ENCODE assay signal across 22 cellular contexts in genomic region chr4:82839624-82840023, GRCh38. TPM values are rescaled to one million over a fixed set of nuclear protein-coding genes. Genes with fewer than 3 reads are reported as not detected.
DNase-seq lines count a peak whose midpoint lies in the region; ATAC-seq, FAIRE-seq and TF ChIP-seq lines count a peak whose summit lies in the region.
"Had no signal": no experiment of that assay in that cellular context is flagged by ENCODE, and none has a peak within 500 bp of the region (broad histone marks: within the 10 kb centered on the region; RNA-seq: fewer than 3 reads in every experiment).

No MANE protein-coding gene starts in this region.

- H3K79me2 ChIP-seq in GM23248 (ENCODE audit: insufficient read depth): peaks cover 88% of the 10 kb centered on the region
- H3K79me2 ChIP-seq in endothelial cell of umbilical vein (ENCODE audit: control insufficient read depth, insufficient read depth, low read length): peaks cover 15% of the 10 kb centered on the region

- no peaks in the 10 kb centered on the region for H3K9me1 ChIP-seq in endothelial cell of umbilical vein (replicated peaks; ENCODE audit: control insufficient read depth, extremely low read depth, insufficient read depth, low read length)

- POLR2A ChIA-PET in endothelial cell of umbilical vein (lab: Charles Lee): interaction anchor here (0.9 kb wide), 1 partner anchor 14 kb away, joined by 3 read pairs; no protein-coding TSS in a partner anchor

- intact Hi-C loops in endothelial cell of umbilical vein (cut with micrococcal nuclease): loop anchor here (5.0 kb wide), 1 partner anchor 377 kb away; no protein-coding TSS in a partner anchor

- H3K4me2 ChIP-seq in GM23248 (ENCODE audit: unreplicated experiment) (no peak overlapping the region), endothelial cell of umbilical vein (ENCODE audit: insufficient read depth, low read length) (peak overlapping the region; percentile 60)

- no peak for FAIRE-seq in endothelial cell of umbilical vein (lab: Jason Lieb, UNC)
- FAIRE-seq: G401.6, GM19239, H1 had no signal

- ATAC-seq in HG02970 (IDR thresholded peaks at IDR 0.05; ENCODE audit: low FRiP score, unreplicated experiment): no peak

- H3K9me3 ChIP-seq in GM23248 (ENCODE audit: low read depth) (no peaks in the 10 kb centered on the region), endothelial cell of umbilical vein (replicated peaks; ENCODE audit: control insufficient read depth, insufficient read depth, low read length) (no peaks in the 10 kb centered on the region), muscle layer of duodenum (ENCODE audit: control insufficient read depth in 1 of 2, low read length in 2 of 2) (no peaks in the 10 kb centered on the region)
- H3K9me3 ChIP-seq: Peyer's patch had no signal

- no TSS peak for BruUV-seq in endothelial cell of umbilical vein (replicated peaks; lab: Mats Ljungman, UMichigan)

- H3K36me3 ChIP-seq in GM23248 (ENCODE audit: low read depth) (peaks cover 90% of the 10 kb centered on the region), endothelial cell of umbilical vein (ENCODE audit: control insufficient read depth in 2 of 2, extremely low read depth in 1 of 2, insufficient read depth in 2 of 2, low read length in 2 of 2) (peaks cover 20 to 37% of the 10 kb centered on the region in 2 experiments), muscle layer of duodenum (ENCODE audit: control insufficient read depth in 1 of 2, insufficient read depth in 2 of 2, low read length in 2 of 2) (peaks cover 36 to 38% of the 10 kb centered on the region in 2 donors)

- no peak for TF ChIP-seq POLR2A in endothelial cell of umbilical vein (IDR thresholded peaks at IDR 0.05; ENCODE audit: low read depth, low read length)

- peaks cover 67% of the 10 kb centered on the region for H3F3A ChIP-seq in GM23248 (ENCODE audit: insufficient read depth)

- H3K4me3 ChIP-seq in GM23248 (no peak overlapping the region), endothelial cell of umbilical vein (replicated peaks in 1 of 3; ENCODE audit: insufficient read depth in 1 of 3, low read depth in 1 of 3, low read length in 3 of 3) (no peak overlapping the region), muscle layer of duodenum (ENCODE audit: low read depth in 1 of 2, low read length in 2 of 2) (no peak overlapping the region)
- H3K4me3 ChIP-seq: Peyer's patch had no signal

- H2AFZ ChIP-seq in GM23248 (no peak overlapping the region), endothelial cell of umbilical vein (ENCODE audit: low read depth, low read length) (no peak overlapping the region)

- peaks cover 4% of the 10 kb centered on the region; the same call in 1 of the 2 replicates for H3K4me1 ChIP-seq in GM23248 (ENCODE audit: insufficient read depth)
- H3K4me1 ChIP-seq in endothelial cell of umbilical vein (ENCODE audit: control insufficient read depth, extremely low read depth, insufficient read depth, low read length): peaks cover 15% of the 10 kb centered on the region
- H3K4me1 ChIP-seq in muscle layer of duodenum (ENCODE audit: control insufficient read depth in 1 of 2, insufficient read depth in 2 of 2, low read length in 2 of 2): peaks cover 0 to 4% of the 10 kb centered on the region in 2 donors
- H3K4me1 ChIP-seq: Peyer's patch had no signal

- H3K27ac ChIP-seq in GM23248 (no peak overlapping the region), endothelial cell of umbilical vein (ENCODE audit: insufficient read depth, low read depth, low read length) (peak overlapping the region; percentile 57), muscle layer of duodenum (ENCODE audit: low read length) (peak overlapping the region; percentile 50)

- in situ Hi-C loops in GM23248 (cut with MboI): no loop called here

- no peaks in the 10 kb centered on the region for H4K20me1 ChIP-seq in GM23248 (ENCODE audit: insufficient read depth)
- H4K20me1 ChIP-seq in endothelial cell of umbilical vein (replicated peaks; ENCODE audit: control insufficient read depth, extremely low read depth, insufficient read depth, low read length): no peaks in the 10 kb centered on the region

- WGBS in GM23248 (ENCODE audit: low coverage in 1 of 2, low lambda C conversion rate in 2 of 2, missing lambda C conversion rate in 2 of 2), 2 experiments: 88% methylated on average over 1 of the region's 1 CpG

- H3K9me2 ChIP-seq in GM23248 (ENCODE audit: insufficient read depth): no peaks in the 10 kb centered on the region

- H3K9ac ChIP-seq in GM23248 (no peak overlapping the region), endothelial cell of umbilical vein (replicated peaks; ENCODE audit: extremely low read depth, insufficient read depth, low read length) (peak overlapping the region; percentile 29)

- dilution Hi-C loops in endothelial cell of umbilical vein (cut with MboI; ENCODE audit: extremely low pct_ligation_motif_present, low sequenced_read_pairs): no loop called here

- CTCF ChIA-PET in endothelial cell of umbilical vein (lab: Charles Lee): interaction anchor here (1.4 kb wide), 2 partner anchors 13 to 377 kb away, joined by 3 to 4 read pairs; no protein-coding TSS in a partner anchor

- TF ChIP-seq CTCF in endothelial cell of umbilical vein (IDR thresholded peaks at IDR 0.05; ENCODE audit: extremely low read depth in 1 of 2, insufficient read depth in 1 of 2, low read depth in 1 of 2, low read length in 2 of 2): no peak

- H3K27me3 ChIP-seq in GM23248 (replicated peaks; ENCODE audit: insufficient read depth) (no peaks in the 10 kb centered on the region), endothelial cell of umbilical vein (ENCODE audit: control insufficient read depth in 2 of 2, insufficient read depth in 2 of 2, low read length in 2 of 2) (no peaks in the 10 kb centered on the region), muscle layer of duodenum (ENCODE audit: low read depth, low read length) (no peaks in the 10 kb centered on the region)
- H3K27me3 ChIP-seq: Peyer's patch had no signal

- DNase-seq in GM23248 (peak; percentile 20), astrocyte of the hippocampus (ENCODE audit: low read depth, low spot score) (peak; percentile 20), endothelial cell of umbilical vein (ENCODE audit: low read depth, low spot score) (peak; percentile 79), NCI-H1694 (lab: John Stamatoyannopoulos, UW) (no peak), SIG-M5 treated with dmso at 0.1 percent for 504 hours (lab: John Stamatoyannopoulos, UW; ENCODE audit: unreplicated experiment) (no peak), NCI-H1092 (lab: John Stamatoyannopoulos, UW) (no peak)
- DNase-seq: 8988T, DND-41, HFFc6, Kasumi-1, MM.1S, NCI-H1092 treated with DMSO at 0.1 percent for 48 hours, NCI-H146, NCI-H2081, NCI-H2171 treated with DMSO at 0.1 percent for 48 hours, NCI-H446 treated with DMSO at 0.1 percent for 48 hours, Peyer's patch had no signal

TF ChIP-seq in endothelial cell of umbilical vein, 7 proteins besides CTCF, POLR2A, EP300 and RAD21:
- peak; percentile 58 for TF ChIP-seq FOS (IDR thresholded peaks at IDR 0.05; ENCODE audit: borderline replicate concordance, insufficient read depth, low read length)
- no peak for TF ChIP-seq MAX (IDR thresholded peaks at IDR 0.05; ENCODE audit: insufficient read depth, insufficient read length)
- peak; percentile 46 for TF ChIP-seq JUN (IDR thresholded peaks at IDR 0.05; ENCODE audit: borderline replicate concordance, insufficient read depth, insufficient read length, low read depth)
- no peak for TF ChIP-seq GATA2 (IDR thresholded peaks at IDR 0.05; ENCODE audit: insufficient read depth, insufficient read length, low read depth, low read length)
- TF ChIP-seq EZH2 (IDR thresholded peaks at IDR 0.05; ENCODE audit: borderline replicate concordance, low read depth, low read length, severe bottlenecking): no peak
- TF ChIP-seq MYC (IDR thresholded peaks at IDR 0.05; ENCODE audit: low read depth, low read length): no peak
- TF ChIP-seq POLR2AphosphoS5 (IDR thresholded peaks at IDR 0.05; ENCODE audit: insufficient read depth, low read depth, low read length): no peak

RNA-seq across cellular contexts. Expression of gene SCD5, which starts 41.0 kb away (rescaled TPM):
- total RNA-seq in GM23248 (2014; rRNA removed; shearing (Covaris generic)): 37.6 and 39.8 TPM in 2 replicates
- 12.5 TPM in 2 replicates for polyA plus RNA-seq in GM23248 (2016; fragmentation: Nextera tagmentation; extraction: Ambion mirVana)
- total RNA-seq in endothelial cell of umbilical vein: 35.8 and 38.4 TPM in 2 replicates
- polyA plus RNA-seq in endothelial cell of umbilical vein: 35.2 and 38.5 TPM in 2 replicates
- polyA plus RNA-seq in endothelial cell of umbilical vein (2011; cell fraction: cytosol; rRNA removed): 26.9 and 29.5 TPM in 2 replicates
- polyA plus RNA-seq in endothelial cell of umbilical vein (2011; cell fraction: nucleus; rRNA removed): 14.3 and 15.8 TPM in 2 replicates
- 20.0 and 22.7 TPM in 2 replicates for polyA plus RNA-seq in endothelial cell of umbilical vein (2012)
- 38.5 and 42.8 TPM in 2 replicates for polyA minus RNA-seq in endothelial cell of umbilical vein
- 1.4 TPM for polyA minus RNA-seq in endothelial cell of umbilical vein (2011; cell fraction: cytosol; rRNA and poly(A)+ RNA removed)
- 24.9 and 28.3 TPM in 2 replicates for polyA minus RNA-seq in endothelial cell of umbilical vein (2011; cell fraction: nucleus; rRNA and poly(A)+ RNA removed)

RNA-seq across cellular contexts. Expression of gene SEC31A, which starts 51.3 kb away (rescaled TPM):
- total RNA-seq in GM23248 (2014; rRNA removed; shearing (Covaris generic)): 308 and 357 TPM in 2 replicates
- polyA plus RNA-seq in GM23248 (2016; fragmentation: Nextera tagmentation; extraction: Ambion mirVana) (314 and 315 TPM in 2 replicates), endothelial cell of umbilical vein (226 and 252 TPM in 2 replicates)
- total RNA-seq in endothelial cell of umbilical vein: 290 and 301 TPM in 2 replicates
- polyA plus RNA-seq in endothelial cell of umbilical vein (2011; cell fraction: cytosol; rRNA removed): 204 and 233 TPM in 2 replicates
- polyA plus RNA-seq in endothelial cell of umbilical vein (2011; cell fraction: nucleus; rRNA removed): 345 and 361 TPM in 2 replicates
- 189 and 212 TPM in 2 replicates for polyA plus RNA-seq in endothelial cell of umbilical vein (2012)
- 442 and 462 TPM in 2 replicates for polyA minus RNA-seq in endothelial cell of umbilical vein
- 42.4 TPM for polyA minus RNA-seq in endothelial cell of umbilical vein (2011; cell fraction: cytosol; rRNA and poly(A)+ RNA removed)
- polyA minus RNA-seq in endothelial cell of umbilical vein (2011; cell fraction: nucleus; rRNA and poly(A)+ RNA removed): 432 and 549 TPM in 2 replicates

Comparison
In these comparisons a context has a peak if more than half of its experiments do, and no peak if none do; other contexts are left out.
1. DNase-seq: peak in GM23248 (single experiment), astrocyte of the hippocampus (single experiment) and endothelial cell of umbilical vein (single experiment); none in NCI-H1694 (single experiment), SIG-M5 treated with dmso at 0.1 percent for 504 hours (single experiment) and NCI-H1092 (single experiment).